In the genomic region with DNA sequence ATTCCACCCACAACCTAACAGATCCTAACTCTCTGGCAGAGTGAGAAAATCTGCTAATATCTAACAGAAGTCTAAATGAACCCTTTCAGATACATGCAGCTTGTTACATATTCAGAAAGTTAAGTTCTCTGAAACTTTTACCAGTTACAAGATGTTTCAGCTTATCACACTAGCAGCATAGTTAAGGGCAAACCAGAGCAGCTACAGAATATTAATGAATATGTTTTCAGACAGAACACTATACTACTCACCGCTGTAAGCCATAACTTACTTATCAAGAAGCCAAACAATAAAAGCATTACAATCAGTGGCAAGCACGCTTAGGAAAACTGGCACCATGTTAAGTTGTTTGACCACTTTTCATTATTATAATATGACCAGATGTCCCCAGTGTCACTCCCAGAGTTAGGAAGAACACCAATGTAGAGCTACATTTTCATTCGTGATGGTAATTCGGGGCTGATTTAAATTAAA, we compare ENCODE assay signal across 9 cellular contexts. TPM values are rescaled to one million over a fixed set of nuclear protein-coding genes. Genes with fewer than 3 reads are reported as not detected.
A peak's percentile ranks its signal among the peaks of the same experiment; 100 is the strongest.
DNase-seq lines count a peak whose midpoint lies in the region; ATAC-seq, FAIRE-seq and TF ChIP-seq lines count a peak whose summit lies in the region.
"Had no signal": no experiment of that assay in that cellular context is flagged by ENCODE, and none has a peak within 500 bp of the region (broad histone marks: within the 10 kb centered on the region; RNA-seq: fewer than 3 reads in every experiment).

No MANE protein-coding gene starts in this region.

- H3K4ac ChIP-seq in H1 (replicated peaks; ENCODE audit: insufficient read length, low read depth, low read length) = no peak overlapping the region

- ATAC-seq in CD4-positive, CD25-positive, alpha-beta regulatory T cell (ENCODE audit: low read depth in 2 of 2) = no peak
- ATAC-seq in HG03139 (IDR thresholded peaks at IDR 0.05; ENCODE audit: unreplicated experiment) = no peak

- H3K27ac Mint-ChIP-seq in CD4-positive, CD25-positive, alpha-beta regulatory T cell = peak overlapping the region; percentile 50 to 94 (median 90)
- H3K27ac Mint-ChIP-seq in nephron progenitor cell = no peak overlapping the region
- H3K27ac Mint-ChIP-seq: T-helper 1 cell treated with Interleukin-12 subunit alpha and Interleukin-12 subunit beta and Interleukin-4 antibody, amounts not matched to agents 30 μg/mL and 1 μg/mL, for 36 hours had no signal

- peak overlapping the region; percentile 83 for H3K9ac ChIP-seq in Loucy (ENCODE audit: low read depth, low read length, poor library complexity, severe bottlenecking)
- H3K9ac ChIP-seq in H1 (replicated peaks in 1 of 4; ENCODE audit: extremely low read depth in 1 of 4, low read depth in 3 of 4, low read length in 3 of 4) = no peak overlapping the region

- no peak overlapping the region for H2AK5ac ChIP-seq in H1 (ENCODE audit: low read depth, low read length)

- H3K79me2 ChIP-seq in Loucy (ENCODE audit: insufficient read depth, low read length) (peaks cover 91% of the 10 kb centered on the region), H1 (ENCODE audit: control insufficient read depth in 1 of 2, insufficient read depth in 2 of 2, low read length in 2 of 2) (peaks cover 29 to 89% of the 10 kb centered on the region in 2 experiments)

- no peak overlapping the region for H3K23ac ChIP-seq in H1 (ENCODE audit: insufficient read length)

- TF ChIP-seq POLR2A in H1 (IDR thresholded peaks at IDR 0.05; ENCODE audit: control extremely low read depth in 1 of 2, low read depth in 2 of 2, low read length in 2 of 2) = no peak

- H3K9me3 Mint-ChIP-seq in CD4-positive, CD25-positive, alpha-beta regulatory T cell = peaks cover 0 to 3% (median 0%) of the 10 kb centered on the region in 7 donors
- H3K9me3 Mint-ChIP-seq in nephron progenitor cell = no peaks in the 10 kb centered on the region
- H3K9me3 Mint-ChIP-seq: T-helper 1 cell treated with Interleukin-12 subunit alpha and Interleukin-12 subunit beta and Interleukin-4 antibody, amounts not matched to agents 30 μg/mL and 1 μg/mL, for 36 hours had no signal

- no peak overlapping the region for H4K8ac ChIP-seq in H1 (ENCODE audit: extremely low read depth, insufficient read depth, low read length)

- H3K56ac ChIP-seq in H1 (replicated peaks; ENCODE audit: insufficient read length, low read depth, low read length) = no peak overlapping the region

- H2BK120ac ChIP-seq in H1 (replicated peaks; ENCODE audit: low read depth, low read length) = no peak overlapping the region

- no peaks in the 10 kb centered on the region for H3K9me2 ChIP-seq in Loucy (replicated peaks; ENCODE audit: low read depth, low read length)

- no peak for TF ChIP-seq CTCF in Loucy (conservative IDR thresholded peaks at IDR 0.05; ENCODE audit: low read length)
- TF ChIP-seq CTCF in H1 (IDR thresholded peaks at IDR 0.05; ENCODE audit: control extremely low read depth in 1 of 3, insufficient read depth in 1 of 3, low read depth in 1 of 3, low read length in 3 of 3) = no peak
- TF ChIP-seq CTCF in nephron progenitor cell (IDR thresholded peaks at IDR 0.05) = no peak

- FAIRE-seq in H1 (lab: Jason Lieb, UNC) = no peak

- H3K4me1 Mint-ChIP-seq in CD4-positive, CD25-positive, alpha-beta regulatory T cell = peaks cover 42 to 78% (median 68%) of the 10 kb centered on the region in 4 donors
- peaks cover 84% of the 10 kb centered on the region for H3K4me1 Mint-ChIP-seq in nephron progenitor cell

- H3K36me3 ChIP-seq in CD4-positive, CD25-positive, alpha-beta regulatory T cell (ENCODE audit: control insufficient read depth, insufficient read depth, low read length) = no peaks in the 10 kb centered on the region
- no peaks in the 10 kb centered on the region for H3K36me3 ChIP-seq in Loucy (ENCODE audit: insufficient read depth, low read length)
- peaks cover 0 to 4% (median 0%) of the 10 kb centered on the region in 4 experiments; a peak in 1 of 8 replicates for H3K36me3 ChIP-seq in H1 (ENCODE audit: control insufficient read depth in 2 of 4, insufficient read depth in 4 of 4, low read length in 3 of 4)

- H3K4me3 Mint-ChIP-seq in CD4-positive, CD25-positive, alpha-beta regulatory T cell = peak overlapping the region; percentile 89 to 96 (median 90)
- H3K4me3 Mint-ChIP-seq in nephron progenitor cell = peak overlapping the region; percentile 85

- H3K27me3 Mint-ChIP-seq in CD4-positive, CD25-positive, alpha-beta regulatory T cell = no peaks in the 10 kb centered on the region
- H3K27me3 Mint-ChIP-seq in nephron progenitor cell (ENCODE audit: low read depth, poor library complexity) = no peaks in the 10 kb centered on the region

- H3K79me1 ChIP-seq in H1 (ENCODE audit: low read depth, low read length) = no peaks in the 10 kb centered on the region

- no peak overlapping the region for H2BK5ac ChIP-seq in H1 (ENCODE audit: low read depth, low read length)

- H4K91ac ChIP-seq in H1 (replicated peaks; ENCODE audit: insufficient read length, low read length) = no peak overlapping the region

- no peak for DNase-seq in CD4-positive, CD25-positive, alpha-beta regulatory T cell
- DNase-seq in H1 (ENCODE audit: low read depth in 1 of 2, low spot score in 2 of 2) (no peak), nephron progenitor cell (no peak), putamen (ENCODE audit: low spot score) (no peak), NCI-H1694 treated with DMSO at 0.1 percent for 48 hours (lab: John Stamatoyannopoulos, UW) (no peak)
- no peak for DNase-seq in activated naive CD4-positive, alpha-beta T cell treated with anti-CD3 and anti-CD28 coated beads, Interleukin-2, amount 50 U/mL, for 16 hours

- peak overlapping the region; percentile 99 for H3K4me3 ChIP-seq in CD4-positive, CD25-positive, alpha-beta regulatory T cell (ENCODE audit: low read depth, low read length)
- peak overlapping the region; percentile 85 for H3K4me3 ChIP-seq in Loucy (ENCODE audit: low read length, poor library complexity, severe bottlenecking)
- peak overlapping the region in 1 of 4 experiments; percentile 90; a peak in 3 of 8 replicates for H3K4me3 ChIP-seq in H1 (ENCODE audit: extremely low read depth in 1 of 4, insufficient read depth in 2 of 4, low read depth in 3 of 4, low read length in 4 of 4)

- H3K4me2 ChIP-seq in Loucy (ENCODE audit: low read depth, low read length, poor library complexity, severe bottlenecking) = peak overlapping the region; percentile 99
- H3K4me2 ChIP-seq in H1 (ENCODE audit: insufficient read depth in 1 of 2, low read depth in 2 of 2, low read length in 2 of 2) = peak overlapping the region; percentile 35 to 84

- no peak for TF ChIP-seq EP300 in H1 (IDR thresholded peaks at IDR 0.05; ENCODE audit: borderline replicate concordance in 1 of 2, low read depth in 2 of 2, low read length in 2 of 2)

- H3K23me2 ChIP-seq in H1 (ENCODE audit: low read depth, low read length) = peaks cover 7% of the 10 kb centered on the region

- CTCF ChIA-PET in H1 (lab: Charles Lee; ENCODE audit: partially characterized antibody) = interaction anchor here (0.9 to 1.1 kb wide), 2 partner anchors 24 to 54 kb away, joined by 3 read pairs; no protein-coding TSS in a partner anchor

- 0 out of 2 replicates have a peak, but pooled peaks cover 3% of the 10 kb centered on the region for H3F3A ChIP-seq in Loucy (ENCODE audit: low read depth)

- H3K27me3 ChIP-seq in CD4-positive, CD25-positive, alpha-beta regulatory T cell (ENCODE audit: control insufficient read depth, insufficient read depth, low read length) = no peaks in the 10 kb centered on the region
- H3K27me3 ChIP-seq in Loucy (ENCODE audit: insufficient read depth, low read length, poor library complexity, severe bottlenecking) (no peaks in the 10 kb centered on the region), H1 (replicated peaks in 1 of 4; ENCODE audit: control insufficient read depth in 3 of 4, extremely low read depth in 1 of 4, insufficient read depth in 3 of 4, low read length in 3 of 4) (no peaks in the 10 kb centered on the region)

- H3K14ac ChIP-seq in H1 (ENCODE audit: insufficient read length) = no peak overlapping the region

- WGBS in H1 (ENCODE audit: extremely low coverage in 1 of 2, insufficient coverage in 1 of 2, insufficient read length in 1 of 2, insufficient replicate concordance in 2 of 2, low coverage in 1 of 2, low lambda C conversion rate in 2 of 2, missing lambda C conversion rate in 1 of 2), 2 experiments = 64% methylated on average over 4 of the region's 4 CpGs; no CpG with 5 or more reads in 1 of the 2 experiments

- no peak overlapping the region for H3K18ac ChIP-seq in H1 (ENCODE audit: extremely low read depth, low read length)

- no peak overlapping the region for H4K5ac ChIP-seq in H1 (ENCODE audit: insufficient read length, low read depth, low read length)

- no peak overlapping the region for H2BK15ac ChIP-seq in H1 (ENCODE audit: low read length)

- H3K27ac ChIP-seq in CD4-positive, CD25-positive, alpha-beta regulatory T cell (ENCODE audit: insufficient read depth, low read length, poor library complexity, severe bottlenecking) = peak overlapping the region; percentile 80
- 0 out of 2 replicates have a peak overlapping the region, but pooled peaks have one; percentile 4 for H3K27ac ChIP-seq in H1 (ENCODE audit: low read depth, low read length)

- no peak overlapping the region for H2BK20ac ChIP-seq in H1 (ENCODE audit: low read length)

- H3K9me3 ChIP-seq in CD4-positive, CD25-positive, alpha-beta regulatory T cell (ENCODE audit: control insufficient read depth in 2 of 2, low read length in 2 of 2) = no peaks in the 10 kb centered on the region
- H3K9me3 ChIP-seq in Loucy (ENCODE audit: insufficient read depth, low read depth, low read length) = no peaks in the 10 kb centered on the region
- no peaks in the 10 kb centered on the region for H3K9me3 ChIP-seq in H1 (ENCODE audit: insufficient read depth in 2 of 2, low read depth in 1 of 2, low read length in 1 of 2)

- H3K36me3 Mint-ChIP-seq in CD4-positive, CD25-positive, alpha-beta regulatory T cell = peaks cover 6% of the 10 kb centered on the region
- H3K36me3 Mint-ChIP-seq in nephron progenitor cell (ENCODE audit: low read depth) = no peaks in the 10 kb centered on the region

- TF ChIP-seq RAD21 in H1 (IDR thresholded peaks at IDR 0.05 in 1 of 2, conservative IDR thresholded peaks at IDR 0.05 in 1 of 2; ENCODE audit: low read depth in 2 of 2, low read length in 2 of 2) = no peak

- peaks cover 63% of the 10 kb centered on the region for H3K4me1 ChIP-seq in CD4-positive, CD25-positive, alpha-beta regulatory T cell (ENCODE audit: control insufficient read depth, insufficient read depth, low read length, poor library complexity, severe bottlenecking)
- peaks cover 75% of the 10 kb centered on the region for H3K4me1 ChIP-seq in Loucy (ENCODE audit: insufficient read depth, low read length, poor library complexity, severe bottlenecking)
- H3K4me1 ChIP-seq in H1 (replicated peaks in 1 of 4; ENCODE audit: control insufficient read depth in 3 of 4, insufficient read depth in 4 of 4, low read length in 3 of 4) = peaks cover 0 to 27% (median 11%) of the 10 kb centered on the region in 4 experiments; a peak in 5 of 7 replicates

- POLR2A ChIA-PET in H1 (lab: Charles Lee; ENCODE audit: partially characterized antibody) = interaction anchor here (0.8 to 1.4 kb wide), 5 partner anchors 10 to 173 kb away, joined by 3 read pairs; no protein-coding TSS in a partner anchor

- H4K20me1 ChIP-seq in Loucy (ENCODE audit: insufficient read depth, low read length, poor library complexity, severe bottlenecking) (peaks cover 72% of the 10 kb centered on the region), H1 (replicated peaks in 1 of 2; ENCODE audit: control insufficient read depth in 1 of 2, insufficient read depth in 2 of 2, low read length in 2 of 2) (peaks cover 0 to 11% of the 10 kb centered on the region in 2 experiments)

- H2AFZ ChIP-seq in Loucy (ENCODE audit: low read length) = no peak overlapping the region
- no peak overlapping the region for H2AFZ ChIP-seq in H1 (ENCODE audit: low read length)

- no peak overlapping the region for H2BK12ac ChIP-seq in H1 (ENCODE audit: low read depth, low read length)

RNA-seq across cellular contexts. Expression of a gene that starts 2.7 kb away (rescaled TPM):
- total RNA-seq in CD4-positive, CD25-positive, alpha-beta regulatory T cell = 524 TPM
- 100 to 1,000 TPM; 360 to 577 (median 469) TPM for polyA plus RNA-seq in CD4-positive, CD25-positive, alpha-beta regulatory T cell
- total RNA-seq in H1 (2021; fragmentation: NEBNext Ultra II Directional; extraction: Animal tissue kit (Norgen Biotek cat#: 25700)) = 282 and 321 TPM in 2 replicates
- 57.1 and 82.7 TPM in 2 replicates for polyA plus RNA-seq in H1 (2011; rRNA removed)
- polyA plus RNA-seq in H1 (2011; cell fraction: cytosol; rRNA removed) = 151 TPM
- polyA plus RNA-seq in H1 (2011; cell fraction: nucleus; rRNA removed) = 32.8 TPM
- 119 to 215 TPM (median 141 TPM) in 4 replicates for polyA plus RNA-seq in H1 (2012, experiment 1 of 2)
- polyA plus RNA-seq in H1 (2012, experiment 2 of 2) = 15.1 TPM
- 579 TPM for polyA plus RNA-seq in H1 (2013, experiment 1 of 2)
- 609 TPM for polyA plus RNA-seq in H1 (2013, experiment 2 of 2)
- polyA minus RNA-seq in H1 (2011; rRNA and poly(A)+ RNA removed) = 93.1 and 146 TPM in 2 replicates
- polyA minus RNA-seq in H1 (2011; cell fraction: cytosol; rRNA and poly(A)+ RNA removed) = 99.0 TPM
- polyA minus RNA-seq in H1 (2011; cell fraction: nucleus; rRNA and poly(A)+ RNA removed) = 131 TPM
